ENCODE assay signal across 17 cellular contexts in genomic region chr22:50485221-50486131, GRCh38. TPM values are rescaled to one million over a fixed set of nuclear protein-coding genes. Genes with fewer than 3 reads are reported as not detected.
DNase-seq lines count a peak whose midpoint lies in the region; FAIRE-seq and TF ChIP-seq lines count a peak whose summit lies in the region.
"Had no signal": no experiment of that assay in that cellular context is flagged by ENCODE, and none has a peak within 500 bp of the region (broad histone marks: within the 10 kb centered on the region; RNA-seq: fewer than 3 reads in every experiment).

No MANE protein-coding gene starts in this region.

- peak overlapping the region in 1 of 2 donors; percentile 75 for H3K4me3 ChIP-seq in kidney (ENCODE audit: low read length in 2 of 2)
- H3K4me3 ChIP-seq: ascending aorta, gastrocnemius medialis had no signal

- H3K36me3 Mint-ChIP-seq in T-helper 2 cell treated with Interferon-gamma antibody and Interleukin-4, amounts not matched to agents 5 μg/mL and 100 μg/mL, for 36 hours (ENCODE audit: low read depth) = no peaks in the 10 kb centered on the region
- H3K36me3 Mint-ChIP-seq in type B pancreatic cell = no peaks in the 10 kb centered on the region
- no peaks in the 10 kb centered on the region for H3K36me3 Mint-ChIP-seq in activated naive CD8-positive, alpha-beta T cell treated with anti-CD3 and anti-CD28 coated beads for 36 hours

- no peak overlapping the region for H3K4me3 Mint-ChIP-seq in T-helper 2 cell treated with Interferon-gamma antibody and Interleukin-4, amounts not matched to agents 5 μg/mL and 100 μg/mL, for 36 hours
- H3K4me3 Mint-ChIP-seq in type B pancreatic cell = no peak overlapping the region
- no peak overlapping the region for H3K4me3 Mint-ChIP-seq in activated naive CD8-positive, alpha-beta T cell treated with anti-CD3 and anti-CD28 coated beads for 36 hours
- H3K4me3 Mint-ChIP-seq: activated B cell treated with CpG ODN at 0.5 μM for 24 hours; activated T-cell treated with anti-CD3 and anti-CD28 coated beads, Interleukin-2, amount 50 U/mL, for 4 hours had no signal

- peaks cover 0 to 10% of the 10 kb centered on the region in 2 donors for H3K4me1 ChIP-seq in kidney (ENCODE audit: control insufficient read depth in 1 of 2, insufficient read depth in 1 of 2, low read depth in 1 of 2, low read length in 2 of 2)
- H3K4me1 ChIP-seq: gastrocnemius medialis had no signal

- no peaks in the 10 kb centered on the region for H3K9me3 ChIP-seq in kidney (ENCODE audit: control insufficient read depth in 1 of 2, low read length in 2 of 2)
- H3K9me3 ChIP-seq: ascending aorta, gastrocnemius medialis had no signal

- H3K36me3 ChIP-seq in kidney (ENCODE audit: control insufficient read depth in 1 of 2, insufficient read depth in 2 of 2, low read length in 2 of 2) = peaks cover 0 to 4% of the 10 kb centered on the region in 2 donors
- H3K36me3 ChIP-seq: ascending aorta, gastrocnemius medialis had no signal

- H3K27ac Mint-ChIP-seq in T-helper 2 cell treated with Interferon-gamma antibody and Interleukin-4, amounts not matched to agents 5 μg/mL and 100 μg/mL, for 36 hours = peak overlapping the region; percentile 34
- peak overlapping the region; percentile 18 for H3K27ac Mint-ChIP-seq in type B pancreatic cell
- H3K27ac Mint-ChIP-seq in activated naive CD8-positive, alpha-beta T cell treated with anti-CD3 and anti-CD28 coated beads for 36 hours = no peak overlapping the region
- H3K27ac Mint-ChIP-seq: activated B cell treated with CpG ODN at 0.5 μM for 24 hours had no signal

- DNase-seq in T-helper 2 cell treated with Interferon-gamma antibody and Interleukin-4, amounts not matched to agents 5 μg/mL and 100 μg/mL, for 36 hours (ENCODE audit: low spot score) = no peak
- DNase-seq in T-helper 2 cell (no peak), NCI-H1105 treated with DMSO at 0.1 percent for 48 hours (lab: John Stamatoyannopoulos, UW) (peak; percentile 24), kidney (peak; percentile 80), type B pancreatic cell (ENCODE audit: extremely low spot score, unreplicated experiment) (no peak), C1 segment of cervical spinal cord (lab: John Stamatoyannopoulos, UW) (no peak), GM20000 (ENCODE audit: low spot score) (no peak)
- DNase-seq in activated naive CD8-positive, alpha-beta T cell treated with anti-CD3 and anti-CD28 coated beads for 36 hours = no peak
- DNase-seq: activated B cell treated with CpG ODN at 0.5 μM for 24 hours; activated T-cell treated with anti-CD3 and anti-CD28 coated beads, Interleukin-2, amount 50 U/mL, for 4 hours; effector CD4-positive, alpha-beta T cell; gastrocnemius medialis; occipital lobe had no signal

- no peaks in the 10 kb centered on the region for H3K9me3 Mint-ChIP-seq in T-helper 2 cell treated with Interferon-gamma antibody and Interleukin-4, amounts not matched to agents 5 μg/mL and 100 μg/mL, for 36 hours
- H3K9me3 Mint-ChIP-seq in type B pancreatic cell = no peaks in the 10 kb centered on the region
- no peaks in the 10 kb centered on the region for H3K9me3 Mint-ChIP-seq in activated naive CD8-positive, alpha-beta T cell treated with anti-CD3 and anti-CD28 coated beads for 36 hours
- H3K9me3 Mint-ChIP-seq: activated B cell treated with CpG ODN at 0.5 μM for 24 hours; activated T-cell treated with anti-CD3 and anti-CD28 coated beads, Interleukin-2, amount 50 U/mL, for 4 hours had no signal

- intact Hi-C loops in kidney (cut with DNase I) = no loop called here

- H3K4me1 Mint-ChIP-seq in T-helper 2 cell treated with Interferon-gamma antibody and Interleukin-4, amounts not matched to agents 5 μg/mL and 100 μg/mL, for 36 hours (ENCODE audit: low read depth) = no peaks in the 10 kb centered on the region
- peaks cover 5% of the 10 kb centered on the region for H3K4me1 Mint-ChIP-seq in type B pancreatic cell (ENCODE audit: unreplicated experiment)
- no peaks in the 10 kb centered on the region for H3K4me1 Mint-ChIP-seq in activated naive CD8-positive, alpha-beta T cell treated with anti-CD3 and anti-CD28 coated beads for 36 hours

- no peak overlapping the region for H3K9ac ChIP-seq in kidney (ENCODE audit: low read length in 2 of 2)

- peaks cover 2% of the 10 kb centered on the region for H3K27me3 Mint-ChIP-seq in T-helper 2 cell treated with Interferon-gamma antibody and Interleukin-4, amounts not matched to agents 5 μg/mL and 100 μg/mL, for 36 hours (ENCODE audit: low read depth)
- H3K27me3 Mint-ChIP-seq in type B pancreatic cell = peaks cover 12% of the 10 kb centered on the region
- no peaks in the 10 kb centered on the region for H3K27me3 Mint-ChIP-seq in activated naive CD8-positive, alpha-beta T cell treated with anti-CD3 and anti-CD28 coated beads for 36 hours
- H3K27me3 Mint-ChIP-seq: activated B cell treated with CpG ODN at 0.5 μM for 24 hours had no signal

- TF ChIP-seq CTCF in kidney (IDR thresholded peaks at IDR 0.05; ENCODE audit: borderline replicate concordance, extremely low read depth, insufficient read depth) (no peak), type B pancreatic cell (conservative IDR thresholded peaks at IDR 0.05) (no peak), GM20000 (IDR thresholded peaks at IDR 0.05; ENCODE audit: extremely low read depth, missing control alignments) (no peak)

- peak overlapping the region; percentile 27 to 33 for H3K27ac ChIP-seq in kidney (ENCODE audit: low read depth in 2 of 2, low read length in 2 of 2)
- H3K27ac ChIP-seq: ascending aorta, gastrocnemius medialis had no signal

- no peak for FAIRE-seq in kidney (lab: Jason Lieb, UNC)

RNA-seq across cellular contexts. Expression of gene MIOX, which starts 1.2 kb away (rescaled TPM):
- total RNA-seq in kidney = 3.5 TPM
- 455 TPM for polyA plus RNA-seq in kidney (ENCODE audit: insufficient read depth, low read depth, low replicate concordance)
- total RNA-seq in type B pancreatic cell (ENCODE audit: low replicate concordance) = 1.2 TPM in 1 of 2 replicates, not detected in the other
- total RNA-seq in activated naive CD8-positive, alpha-beta T cell treated with anti-CD3 and anti-CD28 coated beads for 36 hours = under 1 TPM in 1 of 2 experiments, not detected in 1; 0.29 TPM
- total RNA-seq: ascending aorta, gastrocnemius medialis, left cardiac atrium, occipital lobe, SK-MEL-5, ureter had no signal

RNA-seq across cellular contexts. Expression of gene ADM2, which starts 4.1 kb away (rescaled TPM):
- total RNA-seq in kidney (8.0 TPM), type B pancreatic cell (ENCODE audit: low replicate concordance) (2.6 and 10.2 TPM in 2 replicates)
- polyA plus RNA-seq in kidney (ENCODE audit: insufficient read depth, low read depth, low replicate concordance) = 10.6 TPM
- 1 to 10 TPM; 6.7 to 7.5 TPM for total RNA-seq in activated naive CD8-positive, alpha-beta T cell treated with anti-CD3 and anti-CD28 coated beads for 36 hours
- total RNA-seq: ascending aorta, occipital lobe had no signal

RNA-seq across cellular contexts. Expression of gene SBF1, which starts 10.6 kb away (rescaled TPM):
- total RNA-seq in kidney = 73.9 TPM
- polyA plus RNA-seq in kidney (ENCODE audit: insufficient read depth, low read depth, low replicate concordance) = 18.1 TPM
- total RNA-seq in type B pancreatic cell (ENCODE audit: low replicate concordance) = 119 and 133 TPM in 2 replicates
- 100 to 1,000 TPM; 101 to 102 TPM for total RNA-seq in activated naive CD8-positive, alpha-beta T cell treated with anti-CD3 and anti-CD28 coated beads for 36 hours

RNA-seq across cellular contexts. Expression of gene LMF2, which starts 22.0 kb away (rescaled TPM):
- total RNA-seq in kidney (77.9 TPM), type B pancreatic cell (ENCODE audit: low replicate concordance) (65.5 and 74.0 TPM in 2 replicates)
- 41.7 TPM for polyA plus RNA-seq in kidney (ENCODE audit: insufficient read depth, low read depth, low replicate concordance)
- total RNA-seq in activated naive CD8-positive, alpha-beta T cell treated with anti-CD3 and anti-CD28 coated beads for 36 hours = 10 to 100 TPM; 59.3 to 62.6 TPM

RNA-seq across cellular contexts. Expression of gene NCAPH2, which starts 22.5 kb away (rescaled TPM):
- 41.5 TPM for total RNA-seq in kidney
- 31.4 TPM for polyA plus RNA-seq in kidney (ENCODE audit: insufficient read depth, low read depth, low replicate concordance)
- total RNA-seq in type B pancreatic cell (ENCODE audit: low replicate concordance) = 60.0 and 75.2 TPM in 2 replicates
- 100 to 1,000 TPM; 143 to 152 TPM for total RNA-seq in activated naive CD8-positive, alpha-beta T cell treated with anti-CD3 and anti-CD28 coated beads for 36 hours

Comparison
In these comparisons a context has a peak if more than half of its experiments do, and no peak if none do; other contexts are left out.
1. DNase-seq: peak in NCI-H1105 treated with DMSO at 0.1 percent for 48 hours (single experiment) and kidney (single experiment); none in T-helper 2 cell treated with Interferon-gamma antibody and Interleukin-4, amounts not matched to agents 5 μg/mL and 100 μg/mL, for 36 hours (single experiment), T-helper 2 cell (0 of 5), type B pancreatic cell (single experiment), activated naive CD8-positive, alpha-beta T cell treated with anti-CD3 and anti-CD28 coated beads for 36 hours (single experiment), C1 segment of cervical spinal cord (0 of 14) and GM20000 (single experiment).